19 cellular contexts compared by ENCODE assay signal in the genomic region with DNA sequence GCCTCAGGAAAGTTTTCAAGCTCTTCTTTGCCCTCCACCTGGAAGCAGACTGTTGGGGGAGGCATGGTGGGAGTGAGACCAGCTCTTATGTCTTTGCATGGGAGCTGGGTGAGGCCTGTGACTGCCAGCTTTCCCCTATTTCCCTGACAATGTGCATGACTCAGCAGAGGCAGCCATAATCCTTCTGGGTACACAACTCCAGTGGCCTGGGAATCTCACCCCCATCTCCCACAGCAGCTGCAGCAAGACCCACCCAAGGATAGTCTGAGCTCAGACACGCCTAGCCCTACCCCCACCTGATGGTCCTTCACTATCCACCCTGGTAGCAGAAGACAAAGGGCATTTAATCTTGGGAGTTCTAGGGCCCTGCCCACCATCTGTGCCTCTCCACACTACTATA. TPM values are rescaled to one million over a fixed set of nuclear protein-coding genes. Genes with fewer than 3 reads are reported as not detected.
"Had no signal": no experiment of that assay in that cellular context is flagged by ENCODE, and none has a peak within 500 bp of the region (broad histone marks: within the 10 kb centered on the region; RNA-seq: fewer than 3 reads in every experiment).

No MANE protein-coding gene starts in this region.

- ATAC-seq: left lung; mucosa of descending colon; naive thymus-derived CD8-positive, alpha-beta T cell; stimulated activated naive CD8-positive, alpha-beta T cell treated with anti-CD3 and anti-CD28 coated beads, Interleukin-15, Interleukin-2, amounts not matched to agents 100 U/mL and 50 U/mL, for 24 hours had no signal

- H3K4me3 Mint-ChIP-seq: activated naive CD8-positive, alpha-beta T cell; naive thymus-derived CD8-positive, alpha-beta T cell; T-helper 2 cell treated with Interferon-gamma antibody and Interleukin-4, amounts not matched to agents 5 μg/mL and 100 μg/mL, for 36 hours had no signal

- H3K4me3 ChIP-seq: colonic mucosa, esophagus squamous epithelium, hepatocyte, left lung, mucosa of descending colon, transverse colon had no signal

- H3K79me2 ChIP-seq: hepatocyte had no signal

- H3K4me2 ChIP-seq: hepatocyte had no signal

- H3K36me3 ChIP-seq: colonic mucosa, esophagus squamous epithelium, left lung, transverse colon had no signal

- H3K36me3 Mint-ChIP-seq: activated naive CD8-positive, alpha-beta T cell had no signal

- H3K27me3 ChIP-seq: colonic mucosa, esophagus squamous epithelium, hepatocyte, left lung, transverse colon had no signal

- H3K9me3 Mint-ChIP-seq: T-helper 2 cell treated with Interferon-gamma antibody and Interleukin-4, amounts not matched to agents 5 μg/mL and 100 μg/mL, for 36 hours had no signal

- H3K27ac Mint-ChIP-seq: activated naive CD8-positive, alpha-beta T cell; naive thymus-derived CD8-positive, alpha-beta T cell; T-helper 2 cell treated with Interferon-gamma antibody and Interleukin-4, amounts not matched to agents 5 μg/mL and 100 μg/mL, for 36 hours had no signal

- DNase-seq: activated CD4-positive, alpha-beta T cell treated with anti-CD3 and anti-CD28 coated beads, Interleukin-2, amount 50 U/mL, for 1 hour; activated CD8-positive, alpha-beta memory T cell treated with anti-CD3 and anti-CD28 coated beads for 24 hours; activated gamma-delta T cell treated with Interleukin-2 at 50 U/mL for 16 hours; amniotic stem cell; central memory CD4-positive, alpha-beta T cell; colonic mucosa; esophagus squamous epithelium; islet precursor cell; left lung; mucosa of descending colon; naive thymus-derived CD8-positive, alpha-beta T cell; small intestine; stimulated activated CD4-positive, alpha-beta T cell treated with anti-CD3 and anti-CD28 coated beads, Interleukin-4, amount 100 ng/mL, for 24 hours; stimulated activated CD8-positive, alpha-beta memory T cell treated with anti-CD3 and anti-CD28 coated beads, Interleukin-4, amount 100 ng/mL, for 48 hours; stimulated activated naive CD8-positive, alpha-beta T cell treated with anti-CD3 and anti-CD28 coated beads, Interleukin-15, Interleukin-2, amounts not matched to agents 100 U/mL and 50 U/mL, for 24 hours; transverse colon had no signal

- H3K27ac ChIP-seq: colonic mucosa, esophagus squamous epithelium, hepatocyte, left lung, transverse colon had no signal

- H3K9me3 ChIP-seq: colonic mucosa, esophagus squamous epithelium, left lung, mucosa of descending colon, transverse colon had no signal

- H2AFZ ChIP-seq: hepatocyte had no signal

- H3K4me1 ChIP-seq: colonic mucosa, left lung had no signal

RNA-seq across cellular contexts. Expression of a gene that starts 41.4 kb away (rescaled TPM):
- total RNA-seq: naive thymus-derived CD8-positive, alpha-beta T cell had no signal
